In genomic region chr10:110671788-110672579, GRCh38 we compare ENCODE assay signal across 8 cellular contexts. TPM values are rescaled to one million over a fixed set of nuclear protein-coding genes. Genes with fewer than 3 reads are reported as not detected.
A peak's percentile ranks its signal among the peaks of the same experiment; 100 is the strongest.
DNase-seq lines count a peak whose midpoint lies in the region; ATAC-seq and TF ChIP-seq lines count a peak whose summit lies in the region.

No MANE protein-coding gene starts in this region.

- peaks cover 0 to 1% (median 0%) of the 10 kb centered on the region in 9 donors for H3K27me3 ChIP-seq in heart left ventricle

- intact Hi-C loops in heart left ventricle (cut with DNase I) (loop anchor here in 5 of 10 donors (2.0 to 10.0 kb wide), 3 partner anchors 60 to 223 kb away; no protein-coding TSS in a partner anchor), posterior cingulate gyrus (cut with DNase I) (no loop called here)

- peaks cover 7% of the 10 kb centered on the region for H3K4me1 Mint-ChIP-seq in activated naive CD8-positive, alpha-beta T cell treated with anti-CD3 and anti-CD28 coated beads for 36 hours
- no peaks in the 10 kb centered on the region for H3K4me1 Mint-ChIP-seq in type B pancreatic cell (ENCODE audit: unreplicated experiment)

- H3K4me1 ChIP-seq in heart left ventricle, result peaks cover 0 to 80% (median 26%) of the 10 kb centered on the region in 12 donors

- no peaks in the 10 kb centered on the region for H3K36me3 ChIP-seq in heart left ventricle

- peak overlapping the region; percentile 85 for H3K27ac Mint-ChIP-seq in activated naive CD8-positive, alpha-beta T cell treated with anti-CD3 and anti-CD28 coated beads for 36 hours
- no peak overlapping the region for H3K27ac Mint-ChIP-seq in type B pancreatic cell

- TF ChIP-seq POLR2A in heart left ventricle (IDR thresholded peaks at IDR 0.05), result peak in 1 of 2 donors; percentile 20

- DNase-seq in Caki2 (ENCODE audit: low read depth) (peak; percentile 72), SKM-1 (lab: John Stamatoyannopoulos, UW; ENCODE audit: unreplicated experiment) (peak; percentile 70), heart left ventricle (peak; percentile 76 to 86 (median 82)), posterior cingulate gyrus (peak; percentile 26 to 93 (median 60)), type B pancreatic cell (ENCODE audit: extremely low spot score, unreplicated experiment) (peak; percentile 77)
- DNase-seq in activated naive CD8-positive, alpha-beta T cell treated with anti-CD3 and anti-CD28 coated beads for 36 hours, result peak; percentile 81

- in situ Hi-C loops in Caki2 (cut with HindIII; ENCODE audit: low pct_unique_long_range_greater_than_20kb, low sequenced_read_pairs), result no loop called here

- no peaks in the 10 kb centered on the region for H3K36me3 Mint-ChIP-seq in activated naive CD8-positive, alpha-beta T cell treated with anti-CD3 and anti-CD28 coated beads for 36 hours
- no peaks in the 10 kb centered on the region for H3K36me3 Mint-ChIP-seq in type B pancreatic cell

- no peaks in the 10 kb centered on the region for H3K27me3 Mint-ChIP-seq in activated naive CD8-positive, alpha-beta T cell treated with anti-CD3 and anti-CD28 coated beads for 36 hours
- H3K27me3 Mint-ChIP-seq in type B pancreatic cell, result peaks cover 60% of the 10 kb centered on the region

- TF ChIP-seq CTCF in heart left ventricle (IDR thresholded peaks at IDR 0.05) (peak; percentile 66 to 97 (median 88)), type B pancreatic cell (conservative IDR thresholded peaks at IDR 0.05) (peak; percentile 93)

- ATAC-seq in GM19452 (IDR thresholded peaks at IDR 0.05; ENCODE audit: unreplicated experiment) (peak; percentile 100), HG03558 (IDR thresholded peaks at IDR 0.05; ENCODE audit: extremely low read depth, unreplicated experiment) (peak; percentile 81), heart left ventricle (peak; percentile 53 to 88 (median 82))

- peak overlapping the region; percentile 32 to 80 (median 60) for H3K4me3 ChIP-seq in heart left ventricle

- no peaks in the 10 kb centered on the region for H3K9me3 Mint-ChIP-seq in activated naive CD8-positive, alpha-beta T cell treated with anti-CD3 and anti-CD28 coated beads for 36 hours
- H3K9me3 Mint-ChIP-seq in type B pancreatic cell, result no peaks in the 10 kb centered on the region

- H3K9me3 ChIP-seq in heart left ventricle, result no peaks in the 10 kb centered on the region

- H3K4me3 Mint-ChIP-seq in activated naive CD8-positive, alpha-beta T cell treated with anti-CD3 and anti-CD28 coated beads for 36 hours, result peak overlapping the region; percentile 85
- H3K4me3 Mint-ChIP-seq in type B pancreatic cell, result peak overlapping the region; percentile 85

- peak overlapping the region; percentile 69 to 97 (median 88) for H3K27ac ChIP-seq in heart left ventricle

- 0 to 1% (median 0%) methylated on average over 28 to 47 of the region's 47 CpGs for WGBS in heart left ventricle, 4 donors

RNA-seq across cellular contexts. Expression of gene RBM20, which starts 27.8 kb away (rescaled TPM):
- 7.2 and 7.7 TPM in 2 replicates for total RNA-seq in Caki2 (2014; rRNA removed; shearing (Covaris generic); ENCODE audit: low replicate concordance)
- total RNA-seq in activated naive CD8-positive, alpha-beta T cell treated with anti-CD3 and anti-CD28 coated beads for 36 hours, result under 1 TPM; 0.42 to 0.45 TPM
- total RNA-seq in heart left ventricle (100 to 1,000 TPM in 4 of 9 donors, 10 to 100 TPM in 5; 73.0 to 152 (median 96.9) TPM), type B pancreatic cell (ENCODE audit: low replicate concordance) (2.8 and 5.2 TPM in 2 replicates)
- polyA plus RNA-seq in heart left ventricle, result 10 to 100 TPM; 29.9 to 53.5 TPM

Comparison
In these comparisons a context has a peak if more than half of its experiments do, and no peak if none do; other contexts are left out.
1. Peak in every context shown above with its lines: DNase-seq, ATAC-seq, H3K4me3 ChIP-seq and H3K27ac ChIP-seq.